Comparison of ENCODE assay signal across 1 cellular context in the genomic region with DNA sequence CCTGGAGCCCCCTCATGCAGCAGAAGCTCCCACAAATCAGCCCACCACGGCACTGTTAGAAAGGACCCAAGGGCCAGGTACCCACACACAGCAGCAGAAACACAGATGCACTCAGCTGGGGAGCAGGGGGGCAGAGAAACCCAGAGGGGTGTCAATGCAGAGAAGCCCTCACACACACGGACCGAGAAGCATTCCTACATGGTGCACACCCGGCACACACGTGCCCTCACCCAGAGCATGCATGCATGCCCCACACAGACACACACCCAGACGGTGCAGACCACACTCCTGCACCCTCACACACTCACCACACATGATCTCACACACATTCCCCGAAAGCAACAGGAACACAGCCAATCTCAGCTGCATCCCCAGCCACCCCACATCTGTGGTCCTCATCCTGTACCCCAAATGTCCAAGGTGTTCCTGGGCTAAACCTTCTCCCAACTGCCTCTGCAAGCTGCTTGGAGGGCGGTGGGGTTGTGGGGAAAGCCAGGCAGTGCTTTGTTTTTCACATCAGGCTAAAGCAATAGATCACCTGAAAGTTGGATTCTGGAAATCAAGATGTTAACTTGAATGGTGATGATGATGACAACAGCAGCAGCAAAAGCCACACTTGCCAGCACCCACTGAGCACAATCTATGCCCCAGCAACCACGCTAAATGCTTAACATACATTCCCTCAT.
TF ChIP-seq lines count a peak whose summit lies in the region.

No MANE protein-coding gene starts in this region.

TF ChIP-seq in H1, 55 proteins besides CTCF, POLR2A, EP300 and RAD21 (continued from another document):
- TF ChIP-seq CHD2 (IDR thresholded peaks at IDR 0.05; ENCODE audit: low read length) (no peak), EZH2 (IDR thresholded peaks at IDR 0.05; ENCODE audit: low read depth, low read length, severe bottlenecking) (no peak), KDM1A (IDR thresholded peaks at IDR 0.05; ENCODE audit: borderline replicate concordance, low read length) (no peak), SIN3A (conservative IDR thresholded peaks at IDR 0.05 in 1 of 2, IDR thresholded peaks at IDR 0.05 in 1 of 2; ENCODE audit: low read depth in 1 of 2, low read length in 2 of 2) (no peak), SP2 (IDR thresholded peaks at IDR 0.05; ENCODE audit: low read length) (no peak), SIX5 (IDR thresholded peaks at IDR 0.05; ENCODE audit: low read depth, low read length) (no peak)
- TF ChIP-seq, protein P1, sequence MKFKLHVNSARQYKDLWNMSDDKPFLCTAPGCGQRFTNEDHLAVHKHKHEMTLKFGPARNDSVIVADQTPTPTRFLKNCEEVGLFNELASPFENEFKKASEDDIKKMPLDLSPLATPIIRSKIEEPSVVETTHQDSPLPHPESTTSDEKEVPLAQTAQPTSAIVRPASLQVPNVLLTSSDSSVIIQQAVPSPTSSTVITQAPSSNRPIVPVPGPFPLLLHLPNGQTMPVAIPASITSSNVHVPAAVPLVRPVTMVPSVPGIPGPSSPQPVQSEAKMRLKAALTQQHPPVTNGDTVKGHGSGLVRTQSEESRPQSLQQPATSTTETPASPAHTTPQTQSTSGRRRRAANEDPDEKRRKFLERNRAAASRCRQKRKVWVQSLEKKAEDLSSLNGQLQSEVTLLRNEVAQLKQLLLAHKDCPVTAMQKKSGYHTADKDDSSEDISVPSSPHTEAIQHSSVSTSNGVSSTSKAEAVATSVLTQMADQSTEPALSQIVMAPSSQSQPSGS (IDR thresholded peaks at IDR 0.05; ENCODE audit: low read length), result no peak
